In the genomic region with DNA sequence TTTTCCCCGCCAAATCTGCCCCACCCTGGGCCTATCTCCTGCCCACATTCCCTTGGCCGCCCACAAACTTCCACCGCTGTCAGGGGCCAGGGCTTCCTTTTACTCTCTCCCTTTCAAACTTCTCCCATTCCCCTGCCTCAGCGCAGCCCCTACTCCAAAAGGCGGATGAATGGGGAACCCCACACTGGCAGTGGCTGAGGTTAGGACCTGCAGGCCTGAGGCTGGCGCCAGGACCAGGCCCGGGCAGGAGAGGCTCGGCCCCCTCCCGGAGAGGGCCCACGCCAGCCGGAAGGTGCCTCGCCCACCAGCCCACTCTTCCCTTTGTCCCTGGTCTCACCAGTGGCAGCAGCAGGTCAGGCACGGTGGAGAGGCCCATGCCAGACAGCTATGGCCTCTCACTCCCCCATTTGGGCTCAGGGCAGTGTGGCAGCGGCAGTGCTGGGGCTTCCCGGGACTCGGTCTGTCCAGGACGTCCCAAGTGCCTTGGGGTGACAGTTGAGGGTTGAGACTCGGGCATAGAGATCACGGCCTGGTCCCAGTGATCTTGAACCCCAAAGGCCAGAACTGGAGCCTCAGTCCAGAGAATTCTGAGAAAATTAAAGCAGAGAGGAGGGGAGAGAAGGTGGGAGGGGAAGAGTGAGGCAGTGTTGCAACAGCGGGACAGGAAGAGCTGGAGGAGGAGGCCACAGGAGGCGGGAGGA, we compare ENCODE assay signal across 8 cellular contexts. TPM values are rescaled to one million over a fixed set of nuclear protein-coding genes. Genes with fewer than 3 reads are reported as not detected.
DNase-seq lines count a peak whose midpoint lies in the region; ATAC-seq and TF ChIP-seq lines count a peak whose summit lies in the region.

A gene (minus strand): TSS at position 638 of the 701 bp plus-strand sequence. CDS start 262 bp downstream, at position 376.

- peak within 1 kb of the TSS; percentile 100 for H3K23ac ChIP-seq in IMR-90 (ENCODE audit: low read depth, low read length)

- no peak within 1 kb of the TSS for H3K27ac Mint-ChIP-seq in Calu3 (ENCODE audit: unreplicated experiment)
- peak within 1 kb of the TSS; percentile 87 for H3K27ac Mint-ChIP-seq in stimulated activated naive B cell treated with anti-CD40 and anti-IgM and Interleukin-4, amounts not matched to agents 10 μg/mL and 1 μg/mL and 100 μg/mL, for 72 hours

- H3K4ac ChIP-seq in IMR-90 (ENCODE audit: low read depth, low read length) = peak within 1 kb of the TSS; percentile 99

- POLR2A ChIA-PET in IMR-90 (lab: Charles Lee; ENCODE audit: unreplicated experiment) = no interaction called here

- TF ChIP-seq POLR2A in IMR-90 (IDR thresholded peaks at IDR 0.05; ENCODE audit: low read depth, low read length) (no peak; the same call in 1 of the 2 replicates), right lobe of liver (IDR thresholded peaks at IDR 0.05) (peak; percentile 83)

- H3K27me3 ChIP-seq in IMR-90 (ENCODE audit: control insufficient read depth, insufficient read depth, low read length) (no peaks in the 10 kb centered on the region), WERI-Rb-1 (ENCODE audit: insufficient read depth, low read depth, severe bottlenecking) (no peaks in the 10 kb centered on the region), ectodermal cell (ENCODE audit: control insufficient read depth, insufficient read depth, low read length, poor library complexity, severe bottlenecking) (no peaks in the 10 kb centered on the region), right lobe of liver (no peaks in the 10 kb centered on the region)

- H2BK120ac ChIP-seq in IMR-90 (ENCODE audit: low read depth, low read length) = peak within 1 kb of the TSS; percentile 97

- H3K4me1 ChIP-seq in IMR-90 (ENCODE audit: control insufficient read depth, insufficient read depth, low read length) (peaks cover 46% of the 10 kb centered on the region), ectodermal cell (ENCODE audit: control insufficient read depth, insufficient read depth, low read length) (peaks cover 55% of the 10 kb centered on the region), right lobe of liver (peaks cover 0 to 43% (median 14%) of the 10 kb centered on the region in 4 donors)

- dilution Hi-C loops in IMR-90 (cut with HindIII; ENCODE audit: low sequenced_read_pairs, unreplicated experiment) = no loop called here

- peak within 1 kb of the TSS; percentile 98 for H3K27ac ChIP-seq in IMR-90 (ENCODE audit: insufficient read depth, low read length)
- peak within 1 kb of the TSS; percentile 79 for H3K27ac ChIP-seq in WERI-Rb-1
- peak within 1 kb of the TSS; percentile 69 for H3K27ac ChIP-seq in ectodermal cell (ENCODE audit: insufficient read depth, low read depth, low read length, poor library complexity, severe bottlenecking)
- peak within 1 kb of the TSS; percentile 99 to 100 (median 99) for H3K27ac ChIP-seq in right lobe of liver

- H3K9me3 Mint-ChIP-seq in Calu3 (ENCODE audit: low read depth, unreplicated experiment) = no peaks in the 10 kb centered on the region
- H3K9me3 Mint-ChIP-seq in stimulated activated naive B cell treated with anti-CD40 and anti-IgM and Interleukin-4, amounts not matched to agents 10 μg/mL and 1 μg/mL and 100 μg/mL, for 72 hours = no peaks in the 10 kb centered on the region

- peak within 1 kb of the TSS; percentile 99 for H2BK15ac ChIP-seq in IMR-90 (ENCODE audit: low read depth, low read length)

- H3K79me1 ChIP-seq in IMR-90 (ENCODE audit: low read depth in 1 of 2, low read length in 2 of 2) = peaks cover 6 to 66% of the 10 kb centered on the region in 2 experiments; a peak in 2 of 4 replicates

- peaks cover 15% of the 10 kb centered on the region; the same call in 1 of the 2 replicates for H3K36me3 ChIP-seq in IMR-90 (ENCODE audit: control insufficient read depth, insufficient read depth, low read length)
- no peaks in the 10 kb centered on the region for H3K36me3 ChIP-seq in WERI-Rb-1
- no peaks in the 10 kb centered on the region for H3K36me3 ChIP-seq in ectodermal cell (ENCODE audit: control insufficient read depth, insufficient read depth, low read length)
- no peaks in the 10 kb centered on the region for H3K36me3 ChIP-seq in right lobe of liver

- in situ Hi-C loops in IMR-90 (cut with MboI; ENCODE audit: low sequenced_read_pairs) = no loop called here

- H2AK9ac ChIP-seq in IMR-90 (replicated peaks; ENCODE audit: low read depth, low read length, poor library complexity) = peak within 1 kb of the TSS; percentile 98

- H3K9me3 ChIP-seq in IMR-90 (ENCODE audit: control insufficient read depth, insufficient read depth, low read length) (no peaks in the 10 kb centered on the region), WERI-Rb-1 (ENCODE audit: severe bottlenecking) (no peaks in the 10 kb centered on the region), ectodermal cell (ENCODE audit: control insufficient read depth, low read length) (no peaks in the 10 kb centered on the region), right lobe of liver (no peaks in the 10 kb centered on the region)

- CTCF ChIA-PET in Calu3 (lab: Charles Lee) (interaction anchor here (0.6 to 1.6 kb wide), 3 partner anchors 18 to 31 kb away, joined by 3 to 5 read pairs (median 3); no protein-coding TSS in a partner anchor), IMR-90 (lab: Yijun Ruan, JAX) (interaction anchor here (1.2 kb wide), 1 partner anchor 15 kb away, joined by 4 read pairs; no protein-coding TSS in a partner anchor)

- ATAC-seq in IMR-90 (ENCODE audit: low read depth) (peak; percentile 61), right lobe of liver (peak; percentile 67 to 82 (median 78)), GM18502 (IDR thresholded peaks at IDR 0.05; ENCODE audit: poor library complexity, unreplicated experiment) (no peak)
- ATAC-seq in stimulated activated naive B cell treated with anti-CD40 and anti-IgM and Interleukin-4, amounts not matched to agents 10 μg/mL and 1 μg/mL and 100 μg/mL, for 72 hours (replicated peaks) = peak; percentile 18 to 26

- peak within 1 kb of the TSS; percentile 86 for H3K4me3 ChIP-seq in IMR-90 (ENCODE audit: insufficient read depth, low read depth, low read length)
- H3K4me3 ChIP-seq in WERI-Rb-1 (ENCODE audit: low read depth, low read length) = peak within 1 kb of the TSS; percentile 80
- H3K4me3 ChIP-seq in ectodermal cell (ENCODE audit: insufficient read depth, low read depth, low read length) = peak within 1 kb of the TSS; percentile 71
- peak within 1 kb of the TSS; percentile 92 to 100 (median 99) for H3K4me3 ChIP-seq in right lobe of liver

- BruUV-seq in Calu3 (replicated peaks; lab: Mats Ljungman, UMichigan) = TSS peak; percentile 57
- TSS peak; percentile 55 for BruUV-seq in IMR-90 (replicated peaks; lab: Mats Ljungman, UMichigan)

- H4K5ac ChIP-seq in IMR-90 (ENCODE audit: low read depth, low read length) = peak within 1 kb of the TSS; percentile 78

- DNase-seq in Calu3 = peak; percentile 65
- DNase-seq in IMR-90 = peak; percentile 85
- DNase-seq in WERI-Rb-1 = peak; percentile 59
- DNase-seq in right lobe of liver = peak; percentile 78 to 87 (median 87)
- DNase-seq in stimulated activated naive B cell treated with anti-CD40 and anti-IgM and Interleukin-4, amounts not matched to agents 10 μg/mL and 1 μg/mL and 100 μg/mL, for 72 hours = no peak
- no peak for DNase-seq in NCI-H1417 treated with DMSO at 0.1 percent for 48 hours (lab: John Stamatoyannopoulos, UW)

- H3K4me2 ChIP-seq in IMR-90 (ENCODE audit: low read depth, low read length) = peak within 1 kb of the TSS; percentile 96

- peak within 1 kb of the TSS; percentile 99 for H3K9ac ChIP-seq in IMR-90 (ENCODE audit: low read depth, low read length)

- peak; percentile 17; the same call in 1 of the 2 replicates for TF ChIP-seq RAD21 in IMR-90 (IDR thresholded peaks at IDR 0.05; ENCODE audit: low read length)

- H4K91ac ChIP-seq in IMR-90 (ENCODE audit: insufficient read depth, low read depth, low read length) = peak within 1 kb of the TSS; percentile 98

- no peak within 1 kb of the TSS for H3K4me3 Mint-ChIP-seq in Calu3 (ENCODE audit: low read depth, unreplicated experiment)
- no peak within 1 kb of the TSS for H3K4me3 Mint-ChIP-seq in stimulated activated naive B cell treated with anti-CD40 and anti-IgM and Interleukin-4, amounts not matched to agents 10 μg/mL and 1 μg/mL and 100 μg/mL, for 72 hours

- H3K56ac ChIP-seq in IMR-90 (ENCODE audit: extremely low read depth, insufficient read depth, low read length) = peak within 1 kb of the TSS; percentile 97

- H2BK5ac ChIP-seq in IMR-90 (ENCODE audit: low read depth, low read length, poor library complexity, severe bottlenecking) = peak within 1 kb of the TSS; percentile 98

- peaks cover 46% of the 10 kb centered on the region for H4K20me1 ChIP-seq in IMR-90 (ENCODE audit: insufficient read depth, low read length)

- peak within 1 kb of the TSS; percentile 97 for H3K14ac ChIP-seq in IMR-90 (replicated peaks; ENCODE audit: low read depth, low read length)

- H2BK20ac ChIP-seq in IMR-90 (ENCODE audit: low read depth, low read length) = peak within 1 kb of the TSS; percentile 98

- H4K8ac ChIP-seq in IMR-90 (ENCODE audit: low read depth in 2 of 2, low read length in 2 of 2) = peak within 1 kb of the TSS; percentile 94 to 99

- H3K36me3 Mint-ChIP-seq in Calu3 (ENCODE audit: insufficient read depth, unreplicated experiment) = peaks cover 18% of the 10 kb centered on the region
- no peaks in the 10 kb centered on the region for H3K36me3 Mint-ChIP-seq in stimulated activated naive B cell treated with anti-CD40 and anti-IgM and Interleukin-4, amounts not matched to agents 10 μg/mL and 1 μg/mL and 100 μg/mL, for 72 hours

- peaks cover 45% of the 10 kb centered on the region for H3K4me1 Mint-ChIP-seq in Calu3 (ENCODE audit: low read depth, unreplicated experiment)
- H3K4me1 Mint-ChIP-seq in stimulated activated naive B cell treated with anti-CD40 and anti-IgM and Interleukin-4, amounts not matched to agents 10 μg/mL and 1 μg/mL and 100 μg/mL, for 72 hours = peaks cover 11% of the 10 kb centered on the region in 2 donors

- H3K9me1 ChIP-seq in IMR-90 (ENCODE audit: insufficient read depth, low read length) = peaks cover 47% of the 10 kb centered on the region

- H2AK5ac ChIP-seq in IMR-90 (ENCODE audit: low read depth, low read length) = peak within 1 kb of the TSS; percentile 98

- no peaks in the 10 kb centered on the region for H3K27me3 Mint-ChIP-seq in Calu3 (ENCODE audit: unreplicated experiment)
- H3K27me3 Mint-ChIP-seq in stimulated activated naive B cell treated with anti-CD40 and anti-IgM and Interleukin-4, amounts not matched to agents 10 μg/mL and 1 μg/mL and 100 μg/mL, for 72 hours = peaks cover 16 to 19% of the 10 kb centered on the region in 2 donors

- TF ChIP-seq CTCF in Calu3 (IDR thresholded peaks at IDR 0.05; ENCODE audit: unreplicated experiment) (no peak), IMR-90 (conservative IDR thresholded peaks at IDR 0.05; ENCODE audit: low read depth, low read length) (no peak), WERI-Rb-1 (IDR thresholded peaks at IDR 0.05; ENCODE audit: low read depth, low read length) (no peak), right lobe of liver (IDR thresholded peaks at IDR 0.05) (no peak)

- peak within 1 kb of the TSS; percentile 91 for H2AFZ ChIP-seq in IMR-90 (replicated peaks; ENCODE audit: low read length, poor library complexity)

- 0% methylated on average over 4 of the region's 21 CpGs; no CpG with 5 or more reads in 1 of the 2 experiments for WGBS in IMR-90 (ENCODE audit: extremely low coverage in 2 of 2, insufficient read length in 1 of 2), 2 experiments
- WGBS in ectodermal cell, 2 experiments = 0 to 1% methylated on average over 21 of the region's 21 CpGs
- WGBS in right lobe of liver (ENCODE audit: insufficient coverage, low coverage, low lambda C conversion rate, missing lambda C conversion rate) = 0% methylated on average over 21 of the region's 21 CpGs

- intact Hi-C loops in Calu3 (cut with micrococcal nuclease; ENCODE audit: unreplicated experiment) = loop anchor here (10.0 kb wide), 1 partner anchor 193 kb away; a partner anchor contains a TSS
- intact Hi-C loops in IMR-90 (cut with micrococcal nuclease) = loop anchor here (2.0 kb wide), 1 partner anchor 81 kb away; no protein-coding TSS in a partner anchor
- intact Hi-C loops in right lobe of liver (cut with DNase I) = no loop called here

- H3K18ac ChIP-seq in IMR-90 (ENCODE audit: low read depth, low read length) = peak within 1 kb of the TSS; percentile 90

RNA-seq across cellular contexts. Expression of the gene that starts here (rescaled TPM):
- total RNA-seq in Calu3 (2022) (76.7 and 79.3 TPM in 2 replicates), IMR-90 (2012; rRNA removed) (79.6 and 86.7 TPM in 2 replicates), right lobe of liver (100 to 1,000 TPM in 4 of 6 experiments, 10 to 100 TPM in 2; 70.6 to 199 (median 117) TPM)
- polyA plus RNA-seq in IMR-90 (2012; rRNA removed) = 136 and 138 TPM in 2 replicates
- polyA plus RNA-seq in IMR-90 (2012; cell fraction: cytosol; rRNA removed) = 105 and 167 TPM in 2 replicates
- 102 and 107 TPM in 2 replicates for polyA plus RNA-seq in IMR-90 (2012; cell fraction: nucleus; rRNA removed; ENCODE audit: low replicate concordance)
- 30.7 TPM for polyA plus RNA-seq in ectodermal cell (2013, experiment 1 of 4)
- 29.3 TPM for polyA plus RNA-seq in ectodermal cell (2013, experiment 2 of 4)
- polyA plus RNA-seq in ectodermal cell (2013, experiment 3 of 4) = 24.1 TPM
- polyA plus RNA-seq in ectodermal cell (2013, experiment 4 of 4) = 31.3 TPM

Comparison
In these comparisons a context has a peak if more than half of its experiments do, and no peak if none do; other contexts are left out.
1. DNase-seq: peak in Calu3 (single experiment), IMR-90 (single experiment), WERI-Rb-1 (single experiment) and right lobe of liver (3 of 3); none in stimulated activated naive B cell treated with anti-CD40 and anti-IgM and Interleukin-4, amounts not matched to agents 10 μg/mL and 1 μg/mL and 100 μg/mL, for 72 hours (single experiment) and NCI-H1417 treated with DMSO at 0.1 percent for 48 hours (single experiment).
2. intact Hi-C loops: an anchor here in Calu3 (10.0 kb wide) and IMR-90 (2.0 kb wide); none called in right lobe of liver.
3. Peak in every context shown above with its lines, with median percentiles within 50 percentile points of each other: H3K27ac ChIP-seq and H3K4me3 ChIP-seq.